ENCODE assay signal across 8 cellular contexts in the genomic region with DNA sequence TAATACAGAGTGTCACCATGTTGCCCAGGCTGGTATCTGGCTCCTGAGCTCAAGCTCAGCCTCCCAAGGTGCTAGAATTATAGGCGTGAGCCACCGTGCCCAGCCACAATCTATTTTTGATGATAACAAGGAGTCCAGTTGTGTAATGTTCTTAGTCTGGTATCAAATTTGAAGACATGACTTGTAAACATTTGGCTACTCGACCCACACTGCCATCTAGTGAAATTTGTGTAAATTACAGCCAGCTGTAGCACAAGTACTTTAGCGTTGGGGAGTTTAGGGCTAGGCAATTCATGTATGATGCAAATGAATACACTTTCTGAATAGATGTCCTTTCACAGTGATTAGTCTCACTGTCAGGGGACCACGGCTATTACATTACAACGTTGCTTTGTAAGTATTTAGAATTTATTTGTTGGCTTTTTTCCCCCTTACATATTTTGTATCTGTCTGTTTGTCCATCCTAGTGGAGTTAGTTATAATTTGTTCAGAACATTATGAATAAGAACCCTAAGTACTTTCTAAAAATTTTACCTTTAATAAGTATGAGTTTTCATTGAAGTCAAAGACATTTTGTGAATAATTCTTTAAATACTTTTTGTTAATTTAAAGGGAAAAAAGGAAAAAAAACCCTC.
DNase-seq lines count a peak whose midpoint lies in the region; ATAC-seq and TF ChIP-seq lines count a peak whose summit lies in the region.

No MANE protein-coding gene starts in this region.

- H3K9me3 Mint-ChIP-seq in natural killer cell, result no peaks in the 10 kb centered on the region

- peak; percentile 89 for ATAC-seq in GM21515 (IDR thresholded peaks at IDR 0.05; ENCODE audit: unreplicated experiment)
- ATAC-seq in natural killer cell, result peak; percentile 73 to 83 (median 76)

- H3K4me1 Mint-ChIP-seq in natural killer cell, result no peaks in the 10 kb centered on the region

- no peaks in the 10 kb centered on the region for H3K36me3 Mint-ChIP-seq in natural killer cell

- DNase-seq in DMS79 (lab: John Stamatoyannopoulos, UW) (peak; percentile 24), HS-5 (ENCODE audit: low read depth) (peak; percentile 68), NOMO-1 treated with DMSO at 0.1 percent for 48 hours (lab: John Stamatoyannopoulos, UW; ENCODE audit: unreplicated experiment) (peak; percentile 61), erythroblast (lab: John Stamatoyannopoulos, UW) (peak; percentile 71 to 82), natural killer cell (peak; percentile 18), substantia nigra (lab: John Stamatoyannopoulos, UW) (peak in 31 of 49 donors; percentile 3 to 54 (median 17))
- DNase-seq in activated CD8-positive, alpha-beta memory T cell treated with anti-CD3 and anti-CD28 coated beads, Interleukin-2, amount 50 U/mL, for 1 hour (ENCODE audit: extremely low read depth), result peak; percentile 18

- H3K4me3 Mint-ChIP-seq in natural killer cell, result no peak overlapping the region

- intact Hi-C loops in natural killer cell (cut with micrococcal nuclease), result loop anchor here (1.0 kb wide), 1 partner anchor 279 kb away; no protein-coding TSS in a partner anchor

- no peak for TF ChIP-seq POLR2A in erythroblast (IDR thresholded peaks at IDR 0.05; ENCODE audit: low read length)

- peaks cover 25 to 33% of the 10 kb centered on the region in 2 donors for H3K27me3 Mint-ChIP-seq in natural killer cell (ENCODE audit: low read depth in 2 of 2)

- no peak overlapping the region for H3K27ac ChIP-seq in substantia nigra (ENCODE audit: low read depth, low read length, poor library complexity, severe bottlenecking)

- H3K27ac Mint-ChIP-seq in natural killer cell, result no peak overlapping the region

- TF ChIP-seq CTCF in natural killer cell (IDR thresholded peaks at IDR 0.05), result peak; percentile 85

Comparison
In these comparisons a context has a peak if more than half of its experiments do, and no peak if none do; other contexts are left out.
1. DNase-seq: peak in every context shown above with its lines; median percentile 76 in erythroblast; 68 in HS-5; 61 in NOMO-1 treated with DMSO at 0.1 percent for 48 hours; 24 in DMS79; 18 in activated CD8-positive, alpha-beta memory T cell treated with anti-CD3 and anti-CD28 coated beads, Interleukin-2, amount 50 U/mL, for 1 hour; 18 in natural killer cell; 17 in substantia nigra.